Comparison of ENCODE assay signal across 1 cellular context in genomic region chr19:1651548-1652394, GRCh38.
TF ChIP-seq lines count a peak whose summit lies in the region.

No MANE protein-coding gene starts in this region.

TF ChIP-seq in K562, 482 proteins besides CTCF, POLR2A, EP300 and RAD21 (continued from another document and continues in another):
- TF ChIP-seq SFPQ (IDR thresholded peaks at IDR 0.05; ENCODE audit: low read depth, low read length) (no peak), ZNF695 (CRISPR knock-in tag; IDR thresholded peaks at IDR 0.05) (no peak), JUN (IDR thresholded peaks at IDR 0.05; ENCODE audit: borderline replicate concordance, low read depth, low read length) (no peak), JUN (CRISPR knock-in tag; IDR thresholded peaks at IDR 0.05; ENCODE audit: borderline replicate concordance) (no peak), GATAD2A (IDR thresholded peaks at IDR 0.05) (no peak), CHD2 (IDR thresholded peaks at IDR 0.05; ENCODE audit: low read depth, low read length) (no peak), ILF3 (IDR thresholded peaks at IDR 0.05; ENCODE audit: borderline replicate concordance) (0 out of 2 replicates have a peak, but pooled peaks have one; percentile 32), VEZF1 (CRISPR knock-in tag; IDR thresholded peaks at IDR 0.05) (peak; percentile 88), TAF1 (IDR thresholded peaks at IDR 0.05; ENCODE audit: control insufficient read depth, extremely low read depth, insufficient read depth, low read length, severe bottlenecking) (peak; percentile 18), ZNF780A (CRISPR knock-in tag; IDR thresholded peaks at IDR 0.05) (no peak), MAFK (IDR thresholded peaks at IDR 0.05; ENCODE audit: low read length) (no peak), CUX1 (CRISPR knock-in tag; IDR thresholded peaks at IDR 0.05) (no peak), SMARCA5 (IDR thresholded peaks at IDR 0.05) (no peak), DACH1 (IDR thresholded peaks at IDR 0.05; ENCODE audit: partially characterized antibody) (no peak), HOMEZ (CRISPR knock-in tag; IDR thresholded peaks at IDR 0.05) (no peak), ZNF224 (CRISPR knock-in tag; IDR thresholded peaks at IDR 0.05) (no peak), SIN3A (IDR thresholded peaks at IDR 0.05; ENCODE audit: borderline replicate concordance in 2 of 2, control insufficient read depth in 1 of 2, low read depth in 2 of 2, low read length in 2 of 2) (peak in 1 of 2 experiments; percentile 69; a peak in 1 of 4 replicates), ZBTB7A (IDR thresholded peaks at IDR 0.05; ENCODE audit: borderline replicate concordance, control insufficient read depth, low read depth, low read length) (peak; percentile 81; the same call in 1 of the 2 replicates), TAF9B (IDR thresholded peaks at IDR 0.05; ENCODE audit: partially characterized antibody) (no peak), PRMT5 (CRISPR knock-in tag; IDR thresholded peaks at IDR 0.05) (no peak), HDAC1 (IDR thresholded peaks at IDR 0.05) (no peak), ETS2 (tag; IDR thresholded peaks at IDR 0.05; ENCODE audit: borderline replicate concordance, poor library complexity, severe bottlenecking) (no peak), CHAMP1 (IDR thresholded peaks at IDR 0.05) (no peak), MYBL2 (IDR thresholded peaks at IDR 0.05; ENCODE audit: low read depth) (no peak), MYBL2 (CRISPR knock-in tag; IDR thresholded peaks at IDR 0.05; ENCODE audit: borderline replicate concordance) (no peak), FOXA1 (IDR thresholded peaks at IDR 0.05; ENCODE audit: borderline replicate concordance) (no peak), PTRF (tag; IDR thresholded peaks at IDR 0.05) (no peak), FOXK1 (CRISPR knock-in tag; IDR thresholded peaks at IDR 0.05; ENCODE audit: borderline replicate concordance) (no peak), BMI1 (IDR thresholded peaks at IDR 0.05; ENCODE audit: low read length) (no peak), ZNF584 (CRISPR knock-in tag; IDR thresholded peaks at IDR 0.05; ENCODE audit: low read depth) (no peak), NR3C1 (CRISPR knock-in tag; IDR thresholded peaks at IDR 0.05) (no peak), RBM34 (IDR thresholded peaks at IDR 0.05; ENCODE audit: borderline replicate concordance, insufficient read depth, low read length) (no peak), KDM2B (CRISPR knock-in tag; IDR thresholded peaks at IDR 0.05) (no peak), ARID4B (CRISPR knock-in tag; IDR thresholded peaks at IDR 0.05) (no peak; the same call in 1 of the 2 replicates), ERF (CRISPR knock-in tag; IDR thresholded peaks at IDR 0.05) (no peak), YY1 (IDR thresholded peaks at IDR 0.05; ENCODE audit: borderline replicate concordance in 1 of 3, control insufficient read depth in 1 of 3, extremely low read depth in 1 of 3, insufficient read depth in 3 of 3, insufficient read length in 1 of 3, insufficient replicate concordance in 2 of 3, low read depth in 1 of 3, low read length in 2 of 3) (peak in 1 of 3 experiments; percentile 14)
- TF ChIP-seq, protein P1, sequence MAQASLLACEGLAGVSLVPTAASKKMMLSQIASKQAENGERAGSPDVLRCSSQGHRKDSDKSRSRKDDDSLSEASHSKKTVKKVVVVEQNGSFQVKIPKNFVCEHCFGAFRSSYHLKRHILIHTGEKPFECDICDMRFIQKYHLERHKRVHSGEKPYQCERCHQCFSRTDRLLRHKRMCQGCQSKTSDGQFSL (CRISPR knock-in tag; IDR thresholded peaks at IDR 0.05), result peak; percentile 68
- TF ChIP-seq, protein P1 (tag; IDR thresholded peaks at IDR 0.05), result peak in 1 of 2 experiments; percentile 83; a peak in 2 of 4 replicates
- TF ChIP-seq, protein P2, sequence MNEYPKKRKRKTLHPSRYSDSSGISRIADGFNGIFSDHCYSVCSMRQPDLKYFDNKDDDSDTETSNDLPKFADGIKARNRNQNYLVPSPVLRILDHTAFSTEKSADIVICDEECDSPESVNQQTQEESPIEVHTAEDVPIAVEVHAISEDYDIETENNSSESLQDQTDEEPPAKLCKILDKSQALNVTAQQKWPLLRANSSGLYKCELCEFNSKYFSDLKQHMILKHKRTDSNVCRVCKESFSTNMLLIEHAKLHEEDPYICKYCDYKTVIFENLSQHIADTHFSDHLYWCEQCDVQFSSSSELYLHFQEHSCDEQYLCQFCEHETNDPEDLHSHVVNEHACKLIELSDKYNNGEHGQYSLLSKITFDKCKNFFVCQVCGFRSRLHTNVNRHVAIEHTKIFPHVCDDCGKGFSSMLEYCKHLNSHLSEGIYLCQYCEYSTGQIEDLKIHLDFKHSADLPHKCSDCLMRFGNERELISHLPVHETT (CRISPR knock-in tag; conservative IDR thresholded peaks at IDR 0.05 in 1 of 2, IDR thresholded peaks at IDR 0.05 in 1 of 2), result 0 out of 4 replicates have a peak, but pooled peaks of 1 of the 2 experiments have one; percentile 38
- TF ChIP-seq, protein P3, sequence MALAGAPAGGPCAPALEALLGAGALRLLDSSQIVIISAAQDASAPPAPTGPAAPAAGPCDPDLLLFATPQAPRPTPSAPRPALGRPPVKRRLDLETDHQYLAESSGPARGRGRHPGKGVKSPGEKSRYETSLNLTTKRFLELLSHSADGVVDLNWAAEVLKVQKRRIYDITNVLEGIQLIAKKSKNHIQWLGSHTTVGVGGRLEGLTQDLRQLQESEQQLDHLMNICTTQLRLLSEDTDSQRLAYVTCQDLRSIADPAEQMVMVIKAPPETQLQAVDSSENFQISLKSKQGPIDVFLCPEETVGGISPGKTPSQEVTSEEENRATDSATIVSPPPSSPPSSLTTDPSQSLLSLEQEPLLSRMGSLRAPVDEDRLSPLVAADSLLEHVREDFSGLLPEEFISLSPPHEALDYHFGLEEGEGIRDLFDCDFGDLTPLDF (CRISPR knock-in tag; IDR thresholded peaks at IDR 0.05), result no peak
